Comparison of ENCODE assay signal across 26 cellular contexts in genomic region chr3:107560166-107560565, GRCh38.
"Had no signal": no experiment of that assay in that cellular context is flagged by ENCODE, and none has a peak within 500 bp of the region (broad histone marks: within the 10 kb centered on the region; RNA-seq: fewer than 3 reads in every experiment).

No MANE protein-coding gene starts in this region.

- ATAC-seq: K562 had no signal

- H3K4me1 ChIP-seq: Peyer's patch had no signal

- H3K27ac ChIP-seq: HL-60, KMS-11, PC-9, Peyer's patch had no signal

- H3K36me3 ChIP-seq: Peyer's patch had no signal

- H3K4me3 ChIP-seq: K562, PC-9, Peyer's patch had no signal

- FAIRE-seq: HTR-8/SVneo, K562 had no signal

- H3K27me3 ChIP-seq: Peyer's patch had no signal

- H3K9me3 Mint-ChIP-seq: IgD-negative memory B cell had no signal

- H3K27me3 Mint-ChIP-seq: IgD-negative memory B cell had no signal

- DNase-seq: Kasumi-1; MM.1S; NCI-H1092 treated with DMSO at 0.1 percent for 48 hours; NCI-H1436; NCI-H187; NCI-H2029; NCI-H2081 treated with DMSO at 0.1 percent for 48 hours; NCI-H2171; NCI-H226; NCI-H446; NCI-H510A; NCI-H524 treated with DMSO at 0.1 percent for 48 hours; NCI-H69; NCI-H774; NK-92 treated with Interleukin-12 subunit alpha and Interleukin-12 subunit beta, amount 100 ng/mL, for 24 hours; OCI-M1; PC-9; Peyer's patch; RPMI8226; SHP77; SK-N-SH had no signal

- H3K9me3 ChIP-seq: Peyer's patch, SK-N-SH had no signal

- H3K4me3 Mint-ChIP-seq: IgD-negative memory B cell had no signal
